9 cellular contexts compared by ENCODE assay signal in the genomic region with DNA sequence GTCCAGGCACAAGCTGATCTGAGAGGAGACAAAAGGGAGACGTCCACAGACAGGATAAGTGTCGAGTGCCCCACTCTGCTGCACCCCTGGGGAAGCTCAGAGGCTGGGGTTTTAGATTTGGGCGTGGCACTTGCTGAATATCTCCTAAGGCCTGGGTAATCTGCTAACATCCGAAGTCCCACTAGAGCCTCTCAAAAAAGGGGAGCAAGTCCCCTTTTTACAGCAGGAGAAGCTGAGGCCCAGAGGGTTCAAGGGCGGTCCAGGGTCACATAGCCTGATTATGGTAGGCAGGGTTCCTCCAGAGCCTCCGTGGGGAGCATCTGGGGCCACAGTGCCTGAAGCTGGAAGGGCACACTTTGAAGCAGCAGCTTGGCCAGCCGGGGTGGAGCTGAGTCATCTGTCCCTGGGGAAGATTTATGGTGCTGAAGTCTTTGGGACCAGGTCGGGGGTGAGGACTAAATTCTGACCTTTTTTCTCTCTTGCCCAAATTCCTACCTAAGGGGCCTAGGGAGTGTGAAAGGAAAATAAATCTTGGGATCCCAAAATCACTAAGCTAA.
DNase-seq lines count a peak whose midpoint lies in the region; ATAC-seq, FAIRE-seq and TF ChIP-seq lines count a peak whose summit lies in the region.
"Had no signal": no experiment of that assay in that cellular context is flagged by ENCODE, and none has a peak within 500 bp of the region (broad histone marks: within the 10 kb centered on the region; RNA-seq: fewer than 3 reads in every experiment).

No MANE protein-coding gene starts in this region.

- H2AFZ ChIP-seq in HepG2 (ENCODE audit: low read length) (no peak overlapping the region), astrocyte (ENCODE audit: low read depth, low read length) (peak overlapping the region; percentile 35)

- TF ChIP-seq POLR2A in HepG2 (IDR thresholded peaks at IDR 0.05; ENCODE audit: insufficient read depth in 1 of 2, low read depth in 2 of 2, low read length in 2 of 2) (no peak), right lobe of liver (IDR thresholded peaks at IDR 0.05) (no peak)

- H3K79me2 ChIP-seq in HepG2 (ENCODE audit: insufficient read depth, low read length) (no peaks in the 10 kb centered on the region), astrocyte (ENCODE audit: insufficient read depth, low read length) (no peaks in the 10 kb centered on the region)

- H3K27me3 ChIP-seq in HepG2 (ENCODE audit: control insufficient read depth in 1 of 2, insufficient read depth in 2 of 2, low read length in 2 of 2) = peaks cover 0 to 49% of the 10 kb centered on the region in 2 experiments; a peak in 3 of 5 replicates
- no peaks in the 10 kb centered on the region for H3K27me3 ChIP-seq in right lobe of liver
- H3K27me3 ChIP-seq in astrocyte (ENCODE audit: insufficient read depth, low read length) = no peaks in the 10 kb centered on the region

- TF ChIP-seq CTCF in HepG2 (CRISPR knock-in tag; IDR thresholded peaks at IDR 0.05) (no peak), right lobe of liver (IDR thresholded peaks at IDR 0.05) (no peak), astrocyte (IDR thresholded peaks at IDR 0.05; ENCODE audit: insufficient read depth, low read depth, low read length) (no peak)

- no peak overlapping the region for H3K4me3 ChIP-seq in HepG2 (replicated peaks in 1 of 3; ENCODE audit: insufficient read depth in 1 of 3, low read depth in 2 of 3, low read length in 3 of 3)
- no peak overlapping the region for H3K4me3 ChIP-seq in right lobe of liver
- H3K4me3 ChIP-seq in astrocyte (ENCODE audit: insufficient read depth, low read depth, low read length) = no peak overlapping the region

- H3K9me3 ChIP-seq in HepG2 (ENCODE audit: low read length) (no peaks in the 10 kb centered on the region), right lobe of liver (no peaks in the 10 kb centered on the region), astrocyte (ENCODE audit: insufficient read depth, low read depth, low read length) (no peaks in the 10 kb centered on the region)

- H3K9ac ChIP-seq in HepG2 (ENCODE audit: insufficient read depth, low read depth, low read length) (no peak overlapping the region), astrocyte (ENCODE audit: low read length) (no peak overlapping the region)

- H3K4me1 ChIP-seq in HepG2 (ENCODE audit: insufficient read depth, low read length) (peaks cover 31% of the 10 kb centered on the region), right lobe of liver (no peaks in the 10 kb centered on the region), astrocyte (ENCODE audit: insufficient read depth, low read length) (peaks cover 16% of the 10 kb centered on the region)

- POLR2A ChIA-PET in HepG2 (lab: Yijun Ruan, JAX) = no interaction called here

- 18% methylated on average over 8 of the region's 8 CpGs for WGBS in HepG2 (ENCODE audit: low lambda C conversion rate)
- WGBS in right lobe of liver (ENCODE audit: insufficient coverage, low coverage, low lambda C conversion rate, missing lambda C conversion rate) = 76% methylated on average over 5 of the region's 8 CpGs

- CTCF ChIA-PET in HepG2 (lab: Yijun Ruan, JAX; ENCODE audit: low intra/inter-chr PET ratio, low total read pairs) = no interaction called here

- FAIRE-seq in HepG2 (lab: Jason Lieb, UNC) (no peak), astrocyte (lab: Jason Lieb, UNC) (no peak)

- ATAC-seq in HepG2 = no peak
- no peak for ATAC-seq in right lobe of liver
- peak; percentile 18 for ATAC-seq in left colon
- ATAC-seq in GM19351 (IDR thresholded peaks at IDR 0.05; ENCODE audit: unreplicated experiment) = no peak
- no peak for ATAC-seq in HG03460 (IDR thresholded peaks at IDR 0.05; ENCODE audit: unreplicated experiment)
- no peak for ATAC-seq in HG03175 (IDR thresholded peaks at IDR 0.05; ENCODE audit: unreplicated experiment)

- H3K27ac ChIP-seq in HepG2 (ENCODE audit: extremely low read length, insufficient read depth, low read length) = no peak overlapping the region
- no peak overlapping the region for H3K27ac ChIP-seq in right lobe of liver
- no peak overlapping the region for H3K27ac ChIP-seq in astrocyte (ENCODE audit: low read depth, low read length)

- DNase-seq in HepG2 (ENCODE audit: low spot score) = no peak
- no peak for DNase-seq in right lobe of liver
- DNase-seq in astrocyte (ENCODE audit: low read depth) = no peak
- no peak for DNase-seq in left colon
- DNase-seq in epidermal melanocyte (ENCODE audit: insufficient read length, low spot score) = no peak
- DNase-seq: NCI-H1048 had no signal

- TF ChIP-seq EP300 in HepG2 (IDR thresholded peaks at IDR 0.05; ENCODE audit: low read depth in 2 of 2, low read length in 2 of 2) = no peak
- TF ChIP-seq EP300 in HepG2 (CRISPR knock-in tag; IDR thresholded peaks at IDR 0.05; ENCODE audit: borderline replicate concordance) = no peak

- H3K36me3 Mint-ChIP-seq in astrocyte (ENCODE audit: low read depth, unreplicated experiment) = peaks cover 1% of the 10 kb centered on the region

- no peaks in the 10 kb centered on the region for H4K20me1 ChIP-seq in HepG2 (ENCODE audit: insufficient read depth, low read length)
- no peaks in the 10 kb centered on the region for H4K20me1 ChIP-seq in astrocyte (ENCODE audit: insufficient read depth, low read length)

- no peaks in the 10 kb centered on the region for H3K9me3 Mint-ChIP-seq in astrocyte (ENCODE audit: unreplicated experiment)

- H3K4me1 Mint-ChIP-seq in astrocyte (ENCODE audit: low read depth, unreplicated experiment) = peaks cover 16% of the 10 kb centered on the region

- TF ChIP-seq RAD21 in HepG2 (CRISPR knock-in tag; IDR thresholded peaks at IDR 0.05) = no peak

- in situ Hi-C loops in HepG2 (cut with HindIII; ENCODE audit: extremely low pct_ligation_motif_present, low pct_unique_long_range_greater_than_20kb) = no loop called here

- no TSS peak for BruUV-seq in HepG2 (replicated peaks; lab: Mats Ljungman, UMichigan)

- peaks cover 8% of the 10 kb centered on the region for H3K27me3 Mint-ChIP-seq in astrocyte (ENCODE audit: low read depth, unreplicated experiment)

- intact Hi-C loops in HepG2 (cut with micrococcal nuclease; ENCODE audit: unreplicated experiment) (no loop called here), right lobe of liver (cut with DNase I) (no loop called here), left colon (cut with DNase I, micrococcal nuclease) (no loop called here)

- H3K36me3 ChIP-seq in HepG2 (replicated peaks in 1 of 2; ENCODE audit: control insufficient read depth in 1 of 2, insufficient read depth in 2 of 2, low read length in 2 of 2) (no peaks in the 10 kb centered on the region), right lobe of liver (no peaks in the 10 kb centered on the region), astrocyte (ENCODE audit: insufficient read depth, low read length) (no peaks in the 10 kb centered on the region)

- H3K4me3 Mint-ChIP-seq in astrocyte (ENCODE audit: unreplicated experiment) = no peak overlapping the region

- peak overlapping the region; percentile 41 for H3K27ac Mint-ChIP-seq in astrocyte (ENCODE audit: unreplicated experiment)

- H3K4me2 ChIP-seq in HepG2 (ENCODE audit: low read depth, low read length) = no peak overlapping the region
- H3K4me2 ChIP-seq in astrocyte (ENCODE audit: low read length) = peak overlapping the region; percentile 7

TF ChIP-seq in HepG2, 621 proteins besides CTCF, POLR2A, EP300 and RAD21:
- no peak for TF ChIP-seq ARID2 (CRISPR knock-in tag; IDR thresholded peaks at IDR 0.05; ENCODE audit: borderline replicate concordance)
- TF ChIP-seq, protein P1, sequence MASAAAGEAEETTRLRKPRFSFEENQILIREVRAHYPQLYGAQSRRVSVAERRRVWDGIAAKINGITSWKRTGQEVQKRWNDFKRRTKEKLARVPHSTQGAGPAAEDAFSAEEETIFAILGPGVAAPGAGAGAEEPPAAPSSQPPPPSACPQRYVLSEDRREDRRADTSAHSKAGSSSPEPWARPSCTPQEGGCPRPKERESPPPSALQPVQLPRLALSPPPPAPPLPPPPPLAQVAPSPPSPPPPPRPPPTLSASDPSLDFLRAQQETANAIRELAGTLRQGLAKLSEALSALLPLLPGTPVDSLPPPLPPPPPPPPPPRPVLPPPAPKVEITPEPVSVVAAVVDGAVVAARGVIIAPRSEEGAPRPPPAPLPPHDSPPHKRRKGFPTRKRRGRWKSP (CRISPR knock-in tag; IDR thresholded peaks at IDR 0.05) = no peak
- TF ChIP-seq, protein P2, sequence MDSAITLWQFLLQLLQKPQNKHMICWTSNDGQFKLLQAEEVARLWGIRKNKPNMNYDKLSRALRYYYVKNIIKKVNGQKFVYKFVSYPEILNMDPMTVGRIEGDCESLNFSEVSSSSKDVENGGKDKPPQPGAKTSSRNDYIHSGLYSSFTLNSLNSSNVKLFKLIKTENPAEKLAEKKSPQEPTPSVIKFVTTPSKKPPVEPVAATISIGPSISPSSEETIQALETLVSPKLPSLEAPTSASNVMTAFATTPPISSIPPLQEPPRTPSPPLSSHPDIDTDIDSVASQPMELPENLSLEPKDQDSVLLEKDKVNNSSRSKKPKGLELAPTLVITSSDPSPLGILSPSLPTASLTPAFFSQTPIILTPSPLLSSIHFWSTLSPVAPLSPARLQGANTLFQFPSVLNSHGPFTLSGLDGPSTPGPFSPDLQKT (CRISPR knock-in tag; IDR thresholded peaks at IDR 0.05; ENCODE audit: borderline replicate concordance) = no peak
- TF ChIP-seq ZNF841 (CRISPR knock-in tag; IDR thresholded peaks at IDR 0.05; ENCODE audit: borderline replicate concordance) = no peak
- peak; percentile 29; the same call in 1 of the 2 replicates for TF ChIP-seq FOSL2 (CRISPR knock-in tag; IDR thresholded peaks at IDR 0.05)
- peak; percentile 86 for TF ChIP-seq RFX5 (IDR thresholded peaks at IDR 0.05; ENCODE audit: low read depth, low read length)
- TF ChIP-seq KAT2B (IDR thresholded peaks at IDR 0.05; ENCODE audit: borderline replicate concordance, low read depth, low read length) = no peak
- TF ChIP-seq ZNF800 (CRISPR knock-in tag; IDR thresholded peaks at IDR 0.05) = no peak
- TF ChIP-seq SP1 (IDR thresholded peaks at IDR 0.05) = no peak
- TF ChIP-seq SP1 (CRISPR knock-in tag; IDR thresholded peaks at IDR 0.05) = no peak
TF ChIP-seq in HepG2: peak in this region for 2.
